Comparison of ENCODE assay signal across 8 cellular contexts in genomic region chr16:31181102-31181830, GRCh38. TPM values are rescaled to one million over a fixed set of nuclear protein-coding genes. Genes with fewer than 3 reads are reported as not detected.
DNase-seq lines count a peak whose midpoint lies in the region; ATAC-seq, FAIRE-seq and TF ChIP-seq lines count a peak whose summit lies in the region.

No MANE protein-coding gene starts in this region.

- H3K4me1 Mint-ChIP-seq in stimulated activated effector memory CD8-positive, alpha-beta T cell treated with anti-CD3 and anti-CD28 coated beads, Interleukin-12 subunit alpha, Interleukin-12 subunit beta, amount 100 ng/mL, for 72 hours = peaks cover 89% of the 10 kb centered on the region

- no peaks in the 10 kb centered on the region for H3F3A ChIP-seq in PC-3 (ENCODE audit: low read length, unreplicated experiment)

- WGBS in K562 (ENCODE audit: insufficient coverage, low coverage, missing lambda C conversion rate) = 2% methylated on average over 30 of the region's 31 CpGs

- peak overlapping the region; percentile 98 for H3K4me3 Mint-ChIP-seq in stimulated activated effector memory CD8-positive, alpha-beta T cell treated with anti-CD3 and anti-CD28 coated beads, Interleukin-12 subunit alpha, Interleukin-12 subunit beta, amount 100 ng/mL, for 72 hours

- no peak for TF ChIP-seq CTCF in GM12865 (IDR thresholded peaks at IDR 0.05; ENCODE audit: insufficient read depth, low read depth, low read length, missing control alignments)
- no peak for TF ChIP-seq CTCF in PC-3 (conservative IDR thresholded peaks at IDR 0.05; ENCODE audit: low read depth, low read length)
- no peak for TF ChIP-seq CTCF in K562 (IDR thresholded peaks at IDR 0.05 in 2 of 3, conservative IDR thresholded peaks at IDR 0.05 in 1 of 3; ENCODE audit: insufficient read depth in 2 of 3, low read depth in 1 of 3, low read length in 3 of 3)

- H3K9me3 ChIP-seq in PC-3 (ENCODE audit: low read length) (no peaks in the 10 kb centered on the region), K562 (replicated peaks; ENCODE audit: control insufficient read depth, insufficient read depth, low read depth, low read length) (no peaks in the 10 kb centered on the region)

- no peak for TF ChIP-seq EP300 in K562 (IDR thresholded peaks at IDR 0.05; ENCODE audit: low read length)

- H3K9me1 ChIP-seq in K562 (ENCODE audit: control insufficient read depth, insufficient read depth, low read length) = peaks cover 4% of the 10 kb centered on the region

- peaks cover 54% of the 10 kb centered on the region for H4K20me1 ChIP-seq in PC-3 (ENCODE audit: low read length)
- peaks cover 48% of the 10 kb centered on the region for H4K20me1 ChIP-seq in K562 (replicated peaks; ENCODE audit: control insufficient read depth, insufficient read depth, low read length)

- in situ Hi-C loops in K562 (cut with MboI) = no loop called here

- no peak overlapping the region for H3K27ac ChIP-seq in PC-3 (ENCODE audit: low read length)
- H3K27ac ChIP-seq in K562 (ENCODE audit: extremely low read depth, low read depth, low read length) = peak overlapping the region; percentile 100

- peaks cover 80% of the 10 kb centered on the region for H3K36me3 Mint-ChIP-seq in stimulated activated effector memory CD8-positive, alpha-beta T cell treated with anti-CD3 and anti-CD28 coated beads, Interleukin-12 subunit alpha, Interleukin-12 subunit beta, amount 100 ng/mL, for 72 hours

- H2AFZ ChIP-seq in PC-3 (ENCODE audit: low read length) (no peak overlapping the region), K562 (ENCODE audit: low read depth, low read length) (no peak overlapping the region)

- CTCF ChIA-PET in PC-3 (lab: Charles Lee) (no interaction called here), K562 (lab: Yijun Ruan, JAX; ENCODE audit: low intra/inter-chr PET ratio) (no interaction called here)

- peak; percentile 6 for FAIRE-seq in K562 (lab: Jason Lieb, UNC)

- H3K79me2 ChIP-seq in PC-3 (ENCODE audit: low read length) = peaks cover 69% of the 10 kb centered on the region
- peaks cover 70% of the 10 kb centered on the region for H3K79me2 ChIP-seq in K562 (ENCODE audit: control insufficient read depth, insufficient read depth, low read length)

- TF ChIP-seq RAD21 in K562 (CRISPR knock-in tag; conservative IDR thresholded peaks at IDR 0.05 in 1 of 2, IDR thresholded peaks at IDR 0.05 in 1 of 2) = no peak

- H3K4me3 ChIP-seq in GM12865 (ENCODE audit: low read depth, low read length) (peak overlapping the region; percentile 60), PC-3 (ENCODE audit: low read length) (peak overlapping the region; percentile 98), K562 (peak overlapping the region; percentile 81)

- H3K9me3 Mint-ChIP-seq in stimulated activated effector memory CD8-positive, alpha-beta T cell treated with anti-CD3 and anti-CD28 coated beads, Interleukin-12 subunit alpha, Interleukin-12 subunit beta, amount 100 ng/mL, for 72 hours = no peaks in the 10 kb centered on the region

- DNase-seq in GM12865 (ENCODE audit: low read depth) (no peak), PC-3 (peak; percentile 30), K562 (ENCODE audit: extremely low read depth in 1 of 4, low spot score in 3 of 4) (peak; percentile 37 to 78 (median 50)), kidney tubule cell (ENCODE audit: low spot score) (peak; percentile 53), islet precursor cell (no peak), C1 segment of cervical spinal cord (lab: John Stamatoyannopoulos, UW) (no peak)
- DNase-seq in stimulated activated effector memory CD8-positive, alpha-beta T cell treated with anti-CD3 and anti-CD28 coated beads, Interleukin-12 subunit alpha, Interleukin-12 subunit beta, amount 100 ng/mL, for 72 hours (ENCODE audit: low spot score in 2 of 2) = peak; percentile 36 to 77

- POLR2A ChIA-PET in PC-3 (lab: Charles Lee; ENCODE audit: unreplicated experiment) = interaction anchor here (0.6 to 2.0 kb wide), 2 partner anchors 39 to 335 kb away, joined by 3 to 11 read pairs; no protein-coding TSS in a partner anchor
- POLR2A ChIA-PET in K562 (lab: Yijun Ruan, JAX) = interaction anchor here (0.6 to 2.8 kb wide), 50 partner anchors 10 to 700 kb away, joined by 3 to 63 read pairs (median 6); partner anchors contain the start of genes HSD3B7, KAT8, PRSS36 and PRSS8

- BruUV-seq in PC-3 (replicated peaks; lab: Mats Ljungman, UMichigan) (TSS peak; percentile 32), K562 (replicated peaks; lab: Mats Ljungman, UMichigan) (TSS peak; percentile 38)

- peaks cover 47% of the 10 kb centered on the region for H3K36me3 ChIP-seq in PC-3 (ENCODE audit: low read depth, low read length)
- peaks cover 51% of the 10 kb centered on the region for H3K36me3 ChIP-seq in K562 (ENCODE audit: control insufficient read depth, insufficient read depth, low read length)

- no peaks in the 10 kb centered on the region for H3K27me3 ChIP-seq in PC-3 (ENCODE audit: low read length)
- H3K27me3 ChIP-seq in K562 (ENCODE audit: control insufficient read depth in 2 of 2, insufficient read depth in 2 of 2, low read length in 2 of 2) = no peaks in the 10 kb centered on the region; a peak in 1 of 5 replicates

- H3K4me1 ChIP-seq in PC-3 (ENCODE audit: insufficient read depth, low read length) (peaks cover 12% of the 10 kb centered on the region; the same call in 1 of the 2 replicates), K562 (replicated peaks in 1 of 2; ENCODE audit: control insufficient read depth in 2 of 2, insufficient read depth in 2 of 2, low read length in 2 of 2) (peaks cover 18 to 22% of the 10 kb centered on the region in 2 experiments)

- H3K9ac ChIP-seq in PC-3 (ENCODE audit: low read length) = peak overlapping the region; percentile 95
- peak overlapping the region; percentile 98 for H3K9ac ChIP-seq in K562 (ENCODE audit: insufficient read depth in 1 of 2, low read depth in 2 of 2, low read length in 2 of 2)

- H3K27ac Mint-ChIP-seq in stimulated activated effector memory CD8-positive, alpha-beta T cell treated with anti-CD3 and anti-CD28 coated beads, Interleukin-12 subunit alpha, Interleukin-12 subunit beta, amount 100 ng/mL, for 72 hours = peak overlapping the region; percentile 100

- H3K4me2 ChIP-seq in PC-3 (ENCODE audit: low read length) (peak overlapping the region; percentile 93), K562 (ENCODE audit: insufficient read depth, low read length) (peak overlapping the region; percentile 87)

- no peak for ATAC-seq in PC-3
- peak; percentile 49 for ATAC-seq in K562
- no peak for ATAC-seq in stimulated activated effector memory CD8-positive, alpha-beta T cell treated with anti-CD3 and anti-CD28 coated beads, Interleukin-12 subunit alpha, Interleukin-12 subunit beta, amount 100 ng/mL, for 72 hours
- ATAC-seq in GM21390 (IDR thresholded peaks at IDR 0.05; ENCODE audit: unreplicated experiment) = no peak

- no peaks in the 10 kb centered on the region for H3K9me2 ChIP-seq in PC-3 (replicated peaks; ENCODE audit: low read length)

- TF ChIP-seq POLR2A in K562 (conservative IDR thresholded peaks at IDR 0.05) = no peak

- intact Hi-C loops in PC-3 (cut with micrococcal nuclease) (no loop called here), K562 (cut with micrococcal nuclease) (loop anchor here (10.0 kb wide), 1 partner anchor 264 kb away; the partner anchor contains the start of gene ZNF843)

RNA-seq across cellular contexts. Expression of gene FUS, which starts 1.3 kb away (rescaled TPM):
- total RNA-seq in PC-3 (2014; rRNA removed) (43.0 and 90.7 TPM in 2 replicates), K562 (2014; rRNA removed) (64.1 and 78.7 TPM in 2 replicates), K562 (2014; rRNA removed; fragmentation: Illumina TruSeq; extraction: Trizol) (74.7 and 94.2 TPM in 2 replicates), K562 (2015; rRNA removed; fragmentation: Illumina TruSeq; extraction: Trizol) (87.2 and 107 TPM in 2 replicates), K562 (2021) (492 and 570 TPM in 2 replicates)
- 999 and 1,269 TPM in 2 replicates for total RNA-seq in K562 (2011; cell fraction: chromatin; rRNA removed; ENCODE audit: low replicate concordance)
- 423 and 458 TPM in 2 replicates for total RNA-seq in K562 (2011; cell fraction: nucleolus; rRNA removed)
- 715 and 1,004 TPM in 2 replicates for total RNA-seq in K562 (2011; cell fraction: nucleoplasm; rRNA removed)
- polyA plus RNA-seq in K562 (2011; rRNA removed) (205 and 240 TPM in 2 replicates), K562 (2014; fragmentation: Illumina TruSeq; extraction: Trizol) (370 and 458 TPM in 2 replicates), K562 (2014; fragmentation: Nextera tagmentation; extraction: Ambion mirVana) (10 to 100 TPM; 43.9 to 59.5 TPM), K562 (2014; rRNA removed) (501 and 575 TPM in 2 replicates)
- 204 and 212 TPM in 2 replicates for polyA plus RNA-seq in K562 (2011; cell fraction: cytosol; rRNA removed)
- 500 and 575 TPM in 2 replicates for polyA plus RNA-seq in K562 (2011; cell fraction: nucleus; rRNA removed)
- polyA plus RNA-seq in K562 (2012) = 447 and 1,379 TPM in 2 replicates
- 120 and 138 TPM in 2 replicates for polyA minus RNA-seq in K562 (2011; rRNA and poly(A)+ RNA removed)
- polyA minus RNA-seq in K562 (2011; cell fraction: cytosol; rRNA and poly(A)+ RNA removed) = 244 and 341 TPM in 2 replicates
- polyA minus RNA-seq in K562 (2011; cell fraction: nucleus; rRNA and poly(A)+ RNA removed) = 188 and 261 TPM in 2 replicates

RNA-seq across cellular contexts. Expression of gene PYCARD, which starts 21.3 kb away (rescaled TPM):
- total RNA-seq in PC-3 (2014; rRNA removed) = 16.5 and 29.8 TPM in 2 replicates
- total RNA-seq in K562 (2011; cell fraction: chromatin; rRNA removed; ENCODE audit: low replicate concordance) = 0.56 and 0.97 TPM in 2 replicates
- total RNA-seq in K562 (2011; cell fraction: nucleolus; rRNA removed) = 2.9 and 3.0 TPM in 2 replicates
- total RNA-seq in K562 (2011; cell fraction: nucleoplasm; rRNA removed) = 1.1 and 1.4 TPM in 2 replicates
- total RNA-seq in K562 (2014; rRNA removed) = 27.7 and 30.4 TPM in 2 replicates
- total RNA-seq in K562 (2014; rRNA removed; fragmentation: Illumina TruSeq; extraction: Trizol) = 3.6 and 4.5 TPM in 2 replicates
- 22.9 and 24.3 TPM in 2 replicates for total RNA-seq in K562 (2015; rRNA removed; fragmentation: Illumina TruSeq; extraction: Trizol)
- 15.4 and 16.5 TPM in 2 replicates for total RNA-seq in K562 (2021)
- polyA plus RNA-seq in K562 (2011; rRNA removed) = 4.1 and 33.8 TPM in 2 replicates
- 21.4 and 58.6 TPM in 2 replicates for polyA plus RNA-seq in K562 (2011; cell fraction: cytosol; rRNA removed)
- polyA plus RNA-seq in K562 (2011; cell fraction: nucleus; rRNA removed) = 5.5 and 35.3 TPM in 2 replicates
- 35.1 and 67.9 TPM in 2 replicates for polyA plus RNA-seq in K562 (2012)
- 6.0 and 6.8 TPM in 2 replicates for polyA plus RNA-seq in K562 (2014; fragmentation: Illumina TruSeq; extraction: Trizol)
- 1 to 10 TPM; 1.3 to 1.6 TPM for polyA plus RNA-seq in K562 (2014; fragmentation: Nextera tagmentation; extraction: Ambion mirVana)
- 25.6 and 28.4 TPM in 2 replicates for polyA plus RNA-seq in K562 (2014; rRNA removed)
- 1.2 and 5.5 TPM in 2 replicates for polyA minus RNA-seq in K562 (2011; rRNA and poly(A)+ RNA removed)
- polyA minus RNA-seq in K562 (2011; cell fraction: cytosol; rRNA and poly(A)+ RNA removed) = 2.9 and 23.3 TPM in 2 replicates
- polyA minus RNA-seq in K562 (2011; cell fraction: nucleus; rRNA and poly(A)+ RNA removed) = 1.3 and 10.3 TPM in 2 replicates

RNA-seq across cellular contexts. Expression of gene PRSS36, which starts 31.4 kb away (rescaled TPM):
- total RNA-seq in PC-3 (2014; rRNA removed) = 0.51 TPM in 1 of 2 replicates, not detected in the other
- total RNA-seq in K562 (2011; cell fraction: chromatin; rRNA removed; ENCODE audit: low replicate concordance) = 1.1 TPM in 1 of 2 replicates, not detected in the other
- total RNA-seq in K562 (2011; cell fraction: nucleolus; rRNA removed) = 0.67 and 0.92 TPM in 2 replicates
- total RNA-seq in K562 (2011; cell fraction: nucleoplasm; rRNA removed) = 0.44 TPM in 1 of 2 replicates, not detected in the other
- total RNA-seq in K562 (2014; rRNA removed) = 0.82 and 1.2 TPM in 2 replicates
- total RNA-seq in K562 (2014; rRNA removed; fragmentation: Illumina TruSeq; extraction: Trizol) = 0.38 TPM in 1 of 2 replicates, not detected in the other
- total RNA-seq in K562 (2015; rRNA removed; fragmentation: Illumina TruSeq; extraction: Trizol) = 0.36 and 0.68 TPM in 2 replicates
- 0.56 and 1.1 TPM in 2 replicates for total RNA-seq in K562 (2021)
- polyA plus RNA-seq in K562 (2011; rRNA removed) = 0.54 and 0.85 TPM in 2 replicates
- polyA plus RNA-seq in K562 (2011; cell fraction: cytosol; rRNA removed) = 1.4 and 2.6 TPM in 2 replicates
- polyA plus RNA-seq in K562 (2011; cell fraction: nucleus; rRNA removed) = 1.1 and 1.4 TPM in 2 replicates
- polyA plus RNA-seq in K562 (2012) = 0.33 and 0.65 TPM in 2 replicates
- polyA plus RNA-seq in K562 (2014; fragmentation: Illumina TruSeq; extraction: Trizol) = 0.57 and 0.68 TPM in 2 replicates
- polyA plus RNA-seq in K562 (2014; fragmentation: Nextera tagmentation; extraction: Ambion mirVana) = under 1 TPM in 1 of 2 experiments, not detected in 1; 0.22 TPM
- polyA plus RNA-seq in K562 (2014; rRNA removed) = 0.09 and 0.45 TPM in 2 replicates
- polyA minus RNA-seq in K562 (2011; rRNA and poly(A)+ RNA removed) = 0.46 and 0.72 TPM in 2 replicates
- 0.95 and 1.4 TPM in 2 replicates for polyA minus RNA-seq in K562 (2011; cell fraction: cytosol; rRNA and poly(A)+ RNA removed)
- polyA minus RNA-seq in K562 (2011; cell fraction: nucleus; rRNA and poly(A)+ RNA removed) = 0.67 and 0.78 TPM in 2 replicates

RNA-seq across cellular contexts. Expression of gene TRIM72, which starts 32.7 kb away (rescaled TPM):
- not detected in 2 replicates for total RNA-seq in PC-3 (2014; rRNA removed)
- 0.14 and 0.23 TPM in 2 replicates for total RNA-seq in K562 (2011; cell fraction: chromatin; rRNA removed; ENCODE audit: low replicate concordance)
- total RNA-seq in K562 (2011; cell fraction: nucleolus; rRNA removed) = 0.17 and 0.26 TPM in 2 replicates
- 0.15 and 0.31 TPM in 2 replicates for total RNA-seq in K562 (2011; cell fraction: nucleoplasm; rRNA removed)
- not detected in 2 replicates for total RNA-seq in K562 (2014; rRNA removed)
- total RNA-seq in K562 (2014; rRNA removed; fragmentation: Illumina TruSeq; extraction: Trizol) = under 0.01 and 0.03 TPM in 2 replicates
- not detected in 2 replicates for total RNA-seq in K562 (2015; rRNA removed; fragmentation: Illumina TruSeq; extraction: Trizol)
- total RNA-seq in K562 (2021) = not detected in 2 replicates
- polyA plus RNA-seq in K562 (2011; rRNA removed) = 0.01 TPM in 1 of 2 replicates, not detected in the other
- polyA plus RNA-seq in K562 (2011; cell fraction: cytosol; rRNA removed) = 0.01 and 0.03 TPM in 2 replicates
- polyA plus RNA-seq in K562 (2011; cell fraction: nucleus; rRNA removed) = 0.04 TPM in 2 replicates
- polyA plus RNA-seq in K562 (2012) = 0.03 TPM in 1 of 2 replicates, not detected in the other
- polyA plus RNA-seq in K562 (2014; fragmentation: Illumina TruSeq; extraction: Trizol) = not detected in 2 replicates
- not detected for polyA plus RNA-seq in K562 (2014; fragmentation: Nextera tagmentation; extraction: Ambion mirVana)
- polyA plus RNA-seq in K562 (2014; rRNA removed) = not detected in 2 replicates
- polyA minus RNA-seq in K562 (2011; rRNA and poly(A)+ RNA removed) = not detected in 2 replicates
- polyA minus RNA-seq in K562 (2011; cell fraction: cytosol; rRNA and poly(A)+ RNA removed) = not detected in 2 replicates
- polyA minus RNA-seq in K562 (2011; cell fraction: nucleus; rRNA and poly(A)+ RNA removed) = 0.11 TPM in 1 of 2 replicates, not detected in the other

RNA-seq across cellular contexts. Expression of gene PYDC1, which starts 35.7 kb away (rescaled TPM):
- total RNA-seq in PC-3 (2014; rRNA removed) (not detected in 2 replicates), K562 (2014; rRNA removed) (not detected in 2 replicates), K562 (2014; rRNA removed; fragmentation: Illumina TruSeq; extraction: Trizol) (not detected in 2 replicates), K562 (2015; rRNA removed; fragmentation: Illumina TruSeq; extraction: Trizol) (not detected in 2 replicates), K562 (2021) (not detected in 2 replicates)
- total RNA-seq in K562 (2011; cell fraction: chromatin; rRNA removed; ENCODE audit: low replicate concordance) = not detected in 2 replicates
- total RNA-seq in K562 (2011; cell fraction: nucleolus; rRNA removed) = not detected in 2 replicates
- not detected in 2 replicates for total RNA-seq in K562 (2011; cell fraction: nucleoplasm; rRNA removed)
- polyA plus RNA-seq in K562 (2011; rRNA removed) (not detected in 2 replicates), K562 (2014; fragmentation: Illumina TruSeq; extraction: Trizol) (not detected in 2 replicates), K562 (2014; fragmentation: Nextera tagmentation; extraction: Ambion mirVana) (not detected), K562 (2014; rRNA removed) (not detected in 2 replicates)
- not detected in 2 replicates for polyA plus RNA-seq in K562 (2011; cell fraction: cytosol; rRNA removed)
- not detected in 2 replicates for polyA plus RNA-seq in K562 (2011; cell fraction: nucleus; rRNA removed)
- not detected in 2 replicates for polyA plus RNA-seq in K562 (2012)
- not detected in 2 replicates for polyA minus RNA-seq in K562 (2011; rRNA and poly(A)+ RNA removed)
- polyA minus RNA-seq in K562 (2011; cell fraction: cytosol; rRNA and poly(A)+ RNA removed) = not detected in 2 replicates
- not detected in 2 replicates for polyA minus RNA-seq in K562 (2011; cell fraction: nucleus; rRNA and poly(A)+ RNA removed)

Comparison
In these comparisons a context has a peak if more than half of its experiments do, and no peak if none do; other contexts are left out.
1. DNase-seq: peak in PC-3 (single experiment), K562 (4 of 4), kidney tubule cell (single experiment) and stimulated activated effector memory CD8-positive, alpha-beta T cell treated with anti-CD3 and anti-CD28 coated beads, Interleukin-12 subunit alpha, Interleukin-12 subunit beta, amount 100 ng/mL, for 72 hours (2 of 2); none in GM12865 (single experiment), islet precursor cell (single experiment) and C1 segment of cervical spinal cord (0 of 14).
2. Peak in every context shown above with its lines, with median percentiles within 50 percentile points of each other: H3K4me3 ChIP-seq.